Comparison of ENCODE assay signal across 11 cellular contexts in the genomic region with DNA sequence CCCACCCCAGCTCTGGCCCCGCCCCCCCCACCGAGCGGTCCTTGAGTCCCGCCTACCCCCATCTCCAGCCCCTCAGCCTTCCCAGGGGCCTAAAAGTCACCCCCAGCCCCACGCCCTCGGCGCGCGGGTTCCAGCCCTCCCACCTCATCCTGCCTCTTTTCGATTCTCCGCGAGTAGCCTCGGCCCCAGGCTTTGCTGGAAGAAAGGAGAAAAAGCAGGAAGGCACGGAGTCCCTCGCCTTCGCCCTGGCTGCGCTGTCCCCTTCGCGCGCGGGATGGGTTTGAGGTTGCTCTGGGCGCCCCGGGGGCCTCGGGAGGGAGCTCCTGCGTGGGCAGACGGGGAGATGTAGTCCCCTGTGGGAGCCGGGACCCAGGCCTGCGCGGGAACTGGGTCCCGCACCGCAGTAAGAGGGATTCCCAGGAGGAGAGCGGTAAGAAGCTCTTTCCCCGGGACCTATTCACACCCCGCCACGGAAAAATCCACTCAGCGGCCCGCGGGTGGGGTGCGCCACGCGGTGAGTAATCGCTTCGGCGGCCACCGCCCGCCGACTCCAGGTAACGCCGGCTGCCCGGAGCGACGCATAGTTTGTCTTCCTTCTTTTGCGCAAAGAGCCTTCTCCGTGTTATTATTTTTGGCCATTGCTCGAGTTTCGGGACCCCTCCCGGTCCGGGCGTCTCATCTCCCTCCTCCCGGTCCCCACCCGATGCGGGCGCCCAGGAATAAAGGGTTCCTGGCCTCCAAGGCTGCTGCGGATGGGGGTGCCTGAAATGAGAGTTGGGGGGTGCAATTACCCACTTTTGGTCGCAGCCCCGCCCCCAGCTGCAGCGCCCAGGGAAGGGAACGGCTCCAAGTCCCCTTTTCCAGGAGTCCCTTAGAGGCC. TPM values are rescaled to one million over a fixed set of nuclear protein-coding genes. Genes with fewer than 3 reads are reported as not detected.
A peak's percentile ranks its signal among the peaks of the same experiment; 100 is the strongest.
DNase-seq lines count a peak whose midpoint lies in the region; ATAC-seq, FAIRE-seq and TF ChIP-seq lines count a peak whose summit lies in the region.
"Had no signal": no experiment of that assay in that cellular context is flagged by ENCODE, and none has a peak within 500 bp of the region (broad histone marks: within the 10 kb centered on the region; RNA-seq: fewer than 3 reads in every experiment).

No MANE protein-coding gene starts in this region.

- peaks cover 9% of the 10 kb centered on the region for H3K4me1 Mint-ChIP-seq in astrocyte (ENCODE audit: low read depth, unreplicated experiment)

- H3K27me3 Mint-ChIP-seq in astrocyte (ENCODE audit: low read depth, unreplicated experiment) = peaks cover 56% of the 10 kb centered on the region

- H3K36me3 Mint-ChIP-seq in astrocyte (ENCODE audit: low read depth, unreplicated experiment) = peaks cover 3% of the 10 kb centered on the region

- H3K27me3 ChIP-seq in astrocyte (ENCODE audit: insufficient read depth, low read length) = peaks cover 60% of the 10 kb centered on the region
- peaks cover 82 to 96% of the 10 kb centered on the region in 2 donors for H3K27me3 ChIP-seq in left lung
- H3K27me3 ChIP-seq in small intestine (ENCODE audit: control insufficient read depth in 2 of 2, insufficient read depth in 2 of 2, low read length in 2 of 2) = peaks cover 49 to 70% of the 10 kb centered on the region in 2 donors

- H3K36me3 ChIP-seq in astrocyte (ENCODE audit: insufficient read depth, low read length) = no peaks in the 10 kb centered on the region
- H3K36me3 ChIP-seq in left lung = no peaks in the 10 kb centered on the region
- H3K36me3 ChIP-seq in small intestine (ENCODE audit: control insufficient read depth in 2 of 2, insufficient read depth in 2 of 2, low read length in 2 of 2) = no peaks in the 10 kb centered on the region
- H3K36me3 ChIP-seq: adrenal gland had no signal

- no peak overlapping the region for H3K27ac Mint-ChIP-seq in astrocyte (ENCODE audit: unreplicated experiment)

- TF ChIP-seq CTCF in astrocyte (IDR thresholded peaks at IDR 0.05; ENCODE audit: insufficient read depth, low read depth, low read length) (no peak), left lung (IDR thresholded peaks at IDR 0.05) (no peak)

- H3K4me3 ChIP-seq in astrocyte (ENCODE audit: insufficient read depth, low read depth, low read length) = no peak overlapping the region
- H3K4me3 ChIP-seq in left lung = no peak overlapping the region
- no peak overlapping the region for H3K4me3 ChIP-seq in small intestine (ENCODE audit: low read depth in 1 of 2, low read length in 2 of 2)

- FAIRE-seq in astrocyte (lab: Jason Lieb, UNC) = no peak
- no peak for FAIRE-seq in small intestine (lab: Jason Lieb, UNC)

- intact Hi-C loops in left lung (cut with DNase I) = no loop called here

- peak; percentile 6 for ATAC-seq in left lung
- ATAC-seq in HG02623 (IDR thresholded peaks at IDR 0.05; ENCODE audit: unreplicated experiment) = no peak

- H3K9me3 ChIP-seq in astrocyte (ENCODE audit: insufficient read depth, low read depth, low read length) = no peaks in the 10 kb centered on the region
- no peaks in the 10 kb centered on the region for H3K9me3 ChIP-seq in left lung
- H3K9me3 ChIP-seq in small intestine (ENCODE audit: control insufficient read depth, low read depth) = no peaks in the 10 kb centered on the region
- H3K9me3 ChIP-seq: adrenal gland had no signal

- peak overlapping the region; percentile 62 for H3K4me3 Mint-ChIP-seq in astrocyte (ENCODE audit: unreplicated experiment)

- peak overlapping the region; percentile 26 for H2AFZ ChIP-seq in astrocyte (ENCODE audit: low read depth, low read length)

- H3K4me1 ChIP-seq in astrocyte (ENCODE audit: insufficient read depth, low read length) (peaks cover 9% of the 10 kb centered on the region), left lung (peaks cover 22 to 46% of the 10 kb centered on the region in 2 donors), small intestine (ENCODE audit: control insufficient read depth in 2 of 2, insufficient read depth in 1 of 2, low read depth in 1 of 2, low read length in 1 of 2) (no peaks in the 10 kb centered on the region)

- H3K27ac ChIP-seq in astrocyte (ENCODE audit: low read depth, low read length) (no peak overlapping the region), left lung (no peak overlapping the region), small intestine (ENCODE audit: low read depth in 1 of 2, low read length in 1 of 2) (no peak overlapping the region)
- H3K27ac ChIP-seq: adrenal gland, KMS-11 had no signal

- H3K9me3 Mint-ChIP-seq in astrocyte (ENCODE audit: unreplicated experiment) = no peaks in the 10 kb centered on the region

- peak; percentile 43 for DNase-seq in stimulated activated CD4-positive, alpha-beta T cell treated with anti-CD3 and anti-CD28 coated beads, Interleukin-2, amount 100 ng/mL, for 4 hours (ENCODE audit: low read depth)
- DNase-seq in stimulated activated CD4-positive, alpha-beta T cell treated with anti-CD3 and anti-CD28 coated beads, Interleukin-4, amount 100 ng/mL, for 24 hours = no peak
- DNase-seq in astrocyte (ENCODE audit: low read depth) = no peak
- DNase-seq in left lung = no peak
- no peak for DNase-seq in NOMO-1 treated with dmso at 0.1 percent for 144 hours (lab: John Stamatoyannopoulos, UW; ENCODE audit: unreplicated experiment)
- DNase-seq in small intestine = no peak
- DNase-seq in DMS79 treated with DMSO at 0.1 percent for 48 hours (lab: John Stamatoyannopoulos, UW) = no peak
- DNase-seq: adrenal gland, midbrain had no signal

- no peak overlapping the region for H3K9ac ChIP-seq in astrocyte (ENCODE audit: low read length)
- H3K9ac ChIP-seq: KMS-11 had no signal

- H3K4me2 ChIP-seq in astrocyte (ENCODE audit: low read length) = peak overlapping the region; percentile 59
- H3K4me2 ChIP-seq: KMS-11 had no signal

- H4K20me1 ChIP-seq in astrocyte (ENCODE audit: insufficient read depth, low read length) = peaks cover 19% of the 10 kb centered on the region

- 2 to 6% (median 2%) methylated on average over 40 to 68 of the region's 68 CpGs for WGBS in small intestine, 3 donors

- H3K79me2 ChIP-seq in astrocyte (ENCODE audit: insufficient read depth, low read length) = no peaks in the 10 kb centered on the region

RNA-seq across cellular contexts. Expression of a gene that starts 0.9 kb away (rescaled TPM):
- 18.5 and 53.1 TPM in 2 replicates for total RNA-seq in astrocyte
- total RNA-seq in left lung = 10 to 100 TPM; 22.5 to 44.7 TPM
- polyA plus RNA-seq in small intestine = 10 to 100 TPM in 1 of 3 donors, 1 to 10 TPM in 1, not detected in 1; 6.5 to 22.3 TPM

RNA-seq across cellular contexts. Expression of a gene that starts 5.2 kb away (rescaled TPM):
- total RNA-seq in astrocyte (5.6 and 8.8 TPM in 2 replicates), left lung (1 to 10 TPM; 1.6 to 4.9 TPM)
- 1 to 10 TPM in 2 of 3 donors, not detected in 1; 1.6 to 8.5 TPM for polyA plus RNA-seq in small intestine

RNA-seq across cellular contexts. Expression of a gene that starts 18.9 kb away (rescaled TPM):
- total RNA-seq in astrocyte (47.4 and 54.6 TPM in 2 replicates), left lung (10 to 100 TPM; 51.7 to 52.1 TPM)
- 100 to 1,000 TPM in 1 of 3 donors, 10 to 100 TPM in 2; 59.9 to 102 (median 71.8) TPM for polyA plus RNA-seq in small intestine

RNA-seq across cellular contexts. Expression of a gene that starts 29.4 kb away (rescaled TPM):
- total RNA-seq in astrocyte (4.4 and 6.0 TPM in 2 replicates), left lung (10 to 100 TPM in 1 of 2 donors, 1 to 10 TPM in 1; 9.0 to 10.4 TPM)
- polyA plus RNA-seq in small intestine = 1 to 10 TPM; 1.6 to 4.7 (median 2.2) TPM

RNA-seq across cellular contexts. Expression of a gene that starts 35.8 kb away (rescaled TPM):
- total RNA-seq in astrocyte = 1,213 and 1,287 TPM in 2 replicates
- total RNA-seq in left lung = 100 to 1,000 TPM; 922 to 971 TPM
- polyA plus RNA-seq in small intestine = 1,000 to 10,000 TPM in 2 of 3 donors, 100 to 1,000 TPM in 1; 741 to 1,139 (median 1,049) TPM
